14 cellular contexts compared by ENCODE assay signal in genomic region chr16:350203-350602, GRCh38. TPM values are rescaled to one million over a fixed set of nuclear protein-coding genes. Genes with fewer than 3 reads are reported as not detected.
DNase-seq lines count a peak whose midpoint lies in the region; ATAC-seq and TF ChIP-seq lines count a peak whose summit lies in the region.
"Had no signal": no experiment of that assay in that cellular context is flagged by ENCODE, and none has a peak within 500 bp of the region (broad histone marks: within the 10 kb centered on the region; RNA-seq: fewer than 3 reads in every experiment).

No MANE protein-coding gene starts in this region.

- H3K9ac ChIP-seq in BLaER1 (no peak overlapping the region; the same call in 1 of the 2 replicates), mesendoderm (ENCODE audit: low read length) (peak overlapping the region; percentile 3)

- H3K27ac Mint-ChIP-seq in Caco-2 (ENCODE audit: unreplicated experiment) (no peak overlapping the region), T-cell (peak overlapping the region in 1 of 2 donors; percentile 8)
- H3K27ac Mint-ChIP-seq: activated CD4-positive, alpha-beta memory T cell treated with anti-CD3 and anti-CD28 coated beads, Interleukin-2, amount 10 ng/mL, durations not matched to agents 7 days and 5 days had no signal

- H3K4me1 ChIP-seq in BLaER1 (peaks cover 52% of the 10 kb centered on the region), Caco-2 (peaks cover 9% of the 10 kb centered on the region; the same call in 1 of the 2 replicates), mesendoderm (ENCODE audit: control insufficient read depth, low read depth, low read length) (no peaks in the 10 kb centered on the region), PC-9 (replicated peaks; ENCODE audit: insufficient read depth) (0 out of 2 replicates have a peak, but pooled peaks cover 5% of the 10 kb centered on the region)

- H3K4me1 Mint-ChIP-seq in Caco-2 (ENCODE audit: low read depth, unreplicated experiment), result no peaks in the 10 kb centered on the region
- peaks cover 73 to 76% (median 75%) of the 10 kb centered on the region in 3 donors for H3K4me1 Mint-ChIP-seq in T-cell

- H4K20me1 ChIP-seq in BLaER1, result peaks cover 68% of the 10 kb centered on the region
- H4K20me1 ChIP-seq in PC-9 (ENCODE audit: insufficient read depth), result peaks cover 21% of the 10 kb centered on the region

- H3K4me2 ChIP-seq in BLaER1 (peak overlapping the region; percentile 78), mesendoderm (ENCODE audit: low read length) (no peak overlapping the region), PC-9 (no peak overlapping the region)

- H3K4ac ChIP-seq in mesendoderm (ENCODE audit: low read depth, low read length), result no peak overlapping the region

- no peaks in the 10 kb centered on the region for H3K9me2 ChIP-seq in PC-9 (ENCODE audit: insufficient read depth)

- no peaks in the 10 kb centered on the region for H3K27me3 ChIP-seq in BLaER1
- H3K27me3 ChIP-seq in Caco-2 (replicated peaks; ENCODE audit: control insufficient read depth, insufficient read depth, low read length), result no peaks in the 10 kb centered on the region
- no peaks in the 10 kb centered on the region for H3K27me3 ChIP-seq in mesendoderm (ENCODE audit: insufficient read depth, low read length, poor library complexity)
- H3K27me3 ChIP-seq in PC-9 (ENCODE audit: insufficient read depth, low read depth), result no peaks in the 10 kb centered on the region

- H4K5ac ChIP-seq in mesendoderm (ENCODE audit: low read length), result no peak overlapping the region

- no CpG with 5 or more reads among the region's 8 CpGs for WGBS in mesendoderm (ENCODE audit: extremely low coverage, insufficient coverage, low lambda C conversion rate)

- no peak for DNase-seq in Caco-2
- DNase-seq in T-cell, result no peak
- DNase-seq in mesendoderm, result no peak
- no peak for DNase-seq in NCI-H2227 (lab: John Stamatoyannopoulos, UW; ENCODE audit: unreplicated experiment)
- DNase-seq in PC-9, result no peak
- no peak for DNase-seq in nucleus accumbens (lab: John Stamatoyannopoulos, UW)
- no peak for DNase-seq in DMS53 treated with DMSO at 0.1 percent for 48 hours (lab: John Stamatoyannopoulos, UW; ENCODE audit: unreplicated experiment)
- DNase-seq: activated CD4-positive, alpha-beta memory T cell treated with anti-CD3 and anti-CD28 coated beads, Interleukin-2, amount 10 ng/mL, durations not matched to agents 7 days and 5 days; activated naive CD4-positive, alpha-beta T cell treated with anti-CD3 and anti-CD28 coated beads, Interleukin-2, amount 50 U/mL, for 16 hours; DMS79 treated with DMSO at 0.1 percent for 48 hours; hippocampal formation; NCI-H1694; NCI-H446 had no signal

- no peak overlapping the region for H4K8ac ChIP-seq in mesendoderm (ENCODE audit: low read depth, low read length)

- H3K4me3 ChIP-seq in BLaER1, result no peak overlapping the region
- no peak overlapping the region for H3K4me3 ChIP-seq in Caco-2 (ENCODE audit: low read depth, low read length)
- H3K4me3 ChIP-seq in mesendoderm (ENCODE audit: low read length), result no peak overlapping the region
- H3K4me3 ChIP-seq in PC-9, result no peak overlapping the region

- H3K27ac ChIP-seq in BLaER1, result no peak overlapping the region
- H3K27ac ChIP-seq in mesendoderm (ENCODE audit: low read depth, low read length), result no peak overlapping the region
- H3K27ac ChIP-seq in PC-9, result no peak overlapping the region

- no peak for ATAC-seq in T-cell (replicated peaks in 1 of 4)

- H2AFZ ChIP-seq in PC-9, result no peak overlapping the region

- CTCF ChIA-PET in Caco-2 (lab: Charles Lee), result no interaction called here
- CTCF ChIA-PET in T-cell (lab: Charles Lee), result no interaction called here
- CTCF ChIA-PET in PC-9 (lab: Charles Lee), result no interaction called here

- H3K9me3 Mint-ChIP-seq in Caco-2 (ENCODE audit: unreplicated experiment), result no peaks in the 10 kb centered on the region
- H3K9me3 Mint-ChIP-seq in T-cell, result no peaks in the 10 kb centered on the region
- H3K9me3 Mint-ChIP-seq: activated CD4-positive, alpha-beta memory T cell treated with anti-CD3 and anti-CD28 coated beads, Interleukin-2, amount 10 ng/mL, durations not matched to agents 7 days and 5 days had no signal

- H2AK5ac ChIP-seq in mesendoderm (ENCODE audit: low read length), result no peak overlapping the region

- POLR2A ChIA-PET in Caco-2 (lab: Charles Lee), result no interaction called here
- POLR2A ChIA-PET in T-cell (lab: Charles Lee), result no interaction called here
- POLR2A ChIA-PET in PC-9 (lab: Charles Lee; ENCODE audit: unreplicated experiment), result no interaction called here

- no peak for TF ChIP-seq CTCF in Caco-2 (IDR thresholded peaks at IDR 0.05; ENCODE audit: insufficient read depth in 1 of 2, low read depth in 1 of 2, low read length in 1 of 2, severe bottlenecking in 1 of 2, unreplicated experiment in 1 of 2)
- no peak for TF ChIP-seq CTCF in PC-9 (conservative IDR thresholded peaks at IDR 0.05)

- H3K27me3 Mint-ChIP-seq in Caco-2 (ENCODE audit: insufficient read depth, unreplicated experiment) (no peaks in the 10 kb centered on the region), T-cell (no peaks in the 10 kb centered on the region)
- H3K27me3 Mint-ChIP-seq: activated CD4-positive, alpha-beta memory T cell treated with anti-CD3 and anti-CD28 coated beads, Interleukin-2, amount 10 ng/mL, durations not matched to agents 7 days and 5 days had no signal

- H3K9me3 ChIP-seq in BLaER1 (no peaks in the 10 kb centered on the region), Caco-2 (no peaks in the 10 kb centered on the region), PC-9 (ENCODE audit: insufficient read depth, low read depth) (no peaks in the 10 kb centered on the region)

- peaks cover 28% of the 10 kb centered on the region for H3K79me1 ChIP-seq in mesendoderm (ENCODE audit: low read length)

- no peak overlapping the region for H3K18ac ChIP-seq in mesendoderm (ENCODE audit: low read length)

- H3K36me3 Mint-ChIP-seq in Caco-2 (ENCODE audit: insufficient read depth, unreplicated experiment) (peaks cover 14% of the 10 kb centered on the region), T-cell (peaks cover 25% of the 10 kb centered on the region)

- H3K36me3 ChIP-seq in BLaER1 (peaks cover 41% of the 10 kb centered on the region), Caco-2 (ENCODE audit: control insufficient read depth, insufficient read depth, low read length) (peaks cover 2% of the 10 kb centered on the region; the same call in 1 of the 2 replicates), mesendoderm (ENCODE audit: control insufficient read depth, insufficient read depth, low read length) (peaks cover 11% of the 10 kb centered on the region), PC-9 (ENCODE audit: low read depth) (0 out of 2 replicates have a peak, but pooled peaks cover 5% of the 10 kb centered on the region)

- peaks cover 5% of the 10 kb centered on the region; the same call in 1 of the 2 replicates for H3F3A ChIP-seq in PC-9 (ENCODE audit: insufficient read depth, low read depth)

- peak overlapping the region; percentile 49 for H3K56ac ChIP-seq in mesendoderm (ENCODE audit: low read length)

- H2BK120ac ChIP-seq in mesendoderm (ENCODE audit: low read depth, low read length), result no peak overlapping the region

- H3K23ac ChIP-seq in mesendoderm (ENCODE audit: low read length), result no peak overlapping the region

- intact Hi-C loops in Caco-2 (cut with micrococcal nuclease; ENCODE audit: unreplicated experiment) (loop anchor here (5.0 kb wide), 1 partner anchor 123 kb away; the partner anchor contains the start of gene LUC7L), PC-9 (cut with micrococcal nuclease; ENCODE audit: unreplicated experiment) (no loop called here)

- H3K79me2 ChIP-seq in mesendoderm (ENCODE audit: control insufficient read depth, insufficient read depth, low read length) (peaks cover 52% of the 10 kb centered on the region), PC-9 (ENCODE audit: low read depth) (peaks cover 65% of the 10 kb centered on the region)

- H3K4me3 Mint-ChIP-seq in Caco-2 (ENCODE audit: unreplicated experiment) (no peak overlapping the region), T-cell (peak overlapping the region; percentile 82 to 86 (median 82))

- no peak overlapping the region for H2BK5ac ChIP-seq in mesendoderm (ENCODE audit: low read length)

- BruUV-seq in Caco-2 (replicated peaks; lab: Mats Ljungman, UMichigan) (TSS peak; percentile 48), PC-9 (replicated peaks; lab: Mats Ljungman, UMichigan) (no TSS peak)

- H2BK15ac ChIP-seq in mesendoderm (replicated peaks; ENCODE audit: low read depth), result no peak overlapping the region

RNA-seq across cellular contexts. Expression of gene AXIN1, which starts 2.3 kb away (rescaled TPM):
- total RNA-seq in Caco-2 (2022) (29.7 and 34.5 TPM in 2 replicates), T-cell (10 to 100 TPM; 38.5 to 58.9 (median 50.4) TPM), PC-9 (2021) (42.0 and 51.2 TPM in 2 replicates)
- 25.3 TPM for polyA plus RNA-seq in mesendoderm (2013, experiment 1 of 2)
- 25.6 TPM for polyA plus RNA-seq in mesendoderm (2013, experiment 2 of 2)

RNA-seq across cellular contexts. Expression of gene MRPL28, which starts 20.1 kb away (rescaled TPM):
- 82.4 and 91.2 TPM in 2 replicates for total RNA-seq in Caco-2 (2022)
- total RNA-seq in T-cell, result 10 to 100 TPM; 29.3 to 43.8 (median 34.5) TPM
- polyA plus RNA-seq in mesendoderm (2013, experiment 1 of 2), result 85.5 TPM
- polyA plus RNA-seq in mesendoderm (2013, experiment 2 of 2), result 86.9 TPM
- total RNA-seq in PC-9 (2021), result 130 and 150 TPM in 2 replicates

RNA-seq across cellular contexts. Expression of gene PGAP6, which starts 31.6 kb away (rescaled TPM):
- total RNA-seq in Caco-2 (2022) (85.5 and 87.1 TPM in 2 replicates), T-cell (100 to 1,000 TPM in 4 of 5 donors, 10 to 100 TPM in 1; 34.9 to 143 (median 122) TPM), PC-9 (2021) (41.4 and 45.6 TPM in 2 replicates)
- 41.6 TPM for polyA plus RNA-seq in mesendoderm (2013, experiment 1 of 2)
- polyA plus RNA-seq in mesendoderm (2013, experiment 2 of 2), result 46.4 TPM

RNA-seq across cellular contexts. Expression of gene NME4, which starts 46.8 kb away (rescaled TPM):
- total RNA-seq in Caco-2 (2022) (140 and 150 TPM in 2 replicates), T-cell (10 to 100 TPM; 32.5 to 48.4 (median 41.3) TPM), PC-9 (2021) (157 and 159 TPM in 2 replicates)
- 248 TPM for polyA plus RNA-seq in mesendoderm (2013, experiment 1 of 2)
- 246 TPM for polyA plus RNA-seq in mesendoderm (2013, experiment 2 of 2)

RNA-seq across cellular contexts. Expression of gene DECR2, which starts 51.5 kb away (rescaled TPM):
- total RNA-seq in Caco-2 (2022), result 50.2 and 52.6 TPM in 2 replicates
- 10 to 100 TPM; 10.5 to 17.6 (median 11.3) TPM for total RNA-seq in T-cell
- 10.0 TPM for polyA plus RNA-seq in mesendoderm (2013, experiment 1 of 2)
- polyA plus RNA-seq in mesendoderm (2013, experiment 2 of 2), result 9.9 TPM
- 65.4 and 78.4 TPM in 2 replicates for total RNA-seq in PC-9 (2021)
